10 cellular contexts compared by ENCODE assay signal in the genomic region with DNA sequence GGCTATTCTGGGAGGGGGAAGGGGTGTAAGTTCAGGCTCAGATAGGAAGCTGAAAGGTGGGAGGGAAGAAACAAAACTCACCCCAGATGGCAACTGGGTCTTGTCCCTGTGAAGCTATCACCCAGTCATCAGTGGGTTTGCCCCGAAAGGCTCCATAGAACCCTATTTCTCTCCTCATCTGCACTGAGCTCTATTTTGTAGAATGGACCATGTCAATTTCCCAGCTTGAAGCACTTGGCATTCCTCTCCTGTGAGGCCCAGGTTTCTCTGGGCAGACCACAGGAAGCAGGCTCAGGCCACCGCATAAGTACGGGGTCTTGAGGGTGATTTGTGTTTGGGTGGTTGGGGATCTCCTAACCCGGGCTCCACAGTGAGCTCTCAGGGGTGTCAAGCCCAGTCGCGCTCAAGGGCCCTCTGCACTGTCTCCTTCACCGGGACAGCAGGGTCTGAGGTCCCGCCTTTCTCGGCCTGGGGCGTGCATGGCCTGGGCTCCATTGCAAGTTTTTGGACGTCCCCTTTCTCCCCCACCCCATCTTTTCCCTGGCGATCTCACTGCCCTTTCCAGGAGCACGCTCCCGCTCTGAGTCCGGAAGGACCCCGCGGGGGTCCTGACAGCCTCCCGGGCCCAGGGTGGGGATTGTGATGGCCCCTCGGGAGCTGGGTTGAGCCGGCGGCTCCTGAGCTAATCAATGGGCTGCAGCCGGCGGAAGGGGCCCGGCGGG. TPM values are rescaled to one million over a fixed set of nuclear protein-coding genes. Genes with fewer than 3 reads are reported as not detected.
DNase-seq lines count a peak whose midpoint lies in the region; ATAC-seq and TF ChIP-seq lines count a peak whose summit lies in the region.
"Had no signal": no experiment of that assay in that cellular context is flagged by ENCODE, and none has a peak within 500 bp of the region (broad histone marks: within the 10 kb centered on the region; RNA-seq: fewer than 3 reads in every experiment).

No MANE protein-coding gene starts in this region.

- peaks cover 17% of the 10 kb centered on the region for H3K4me1 ChIP-seq in GM23338 (ENCODE audit: insufficient read depth)
- H3K4me1 ChIP-seq in ascending aorta: peaks cover 9 to 19% of the 10 kb centered on the region in 2 donors
- H3K4me1 ChIP-seq in skeletal muscle tissue (ENCODE audit: control insufficient read depth in 3 of 3, insufficient read depth in 3 of 3, low read length in 3 of 3): peaks cover 23 to 29% (median 25%) of the 10 kb centered on the region in 3 donors

- peak overlapping the region; percentile 72 for H3K4me3 Mint-ChIP-seq in GM23338

- H3K27me3 ChIP-seq in GM23338 (ENCODE audit: insufficient read depth) (peaks cover 77% of the 10 kb centered on the region), ascending aorta (no peaks in the 10 kb centered on the region), skeletal muscle tissue (ENCODE audit: control insufficient read depth in 3 of 3, insufficient read depth in 3 of 3, low read length in 3 of 3) (peaks cover 37 to 58% (median 39%) of the 10 kb centered on the region in 3 donors)

- H3K4me3 ChIP-seq in GM23338 (peak overlapping the region; percentile 83), ascending aorta (peak overlapping the region; percentile 46 to 83), skeletal muscle tissue (ENCODE audit: low read length in 3 of 3) (peak overlapping the region; percentile 35 to 76 (median 41))

- peak overlapping the region; percentile 98 for H2AFZ ChIP-seq in GM23338

- no peaks in the 10 kb centered on the region for H3K9me2 ChIP-seq in GM23338 (ENCODE audit: insufficient read depth)

- peaks cover 27% of the 10 kb centered on the region for H3K4me1 Mint-ChIP-seq in GM23338

- H3K36me3 ChIP-seq in GM23338 (ENCODE audit: insufficient read depth) (no peaks in the 10 kb centered on the region), ascending aorta (no peaks in the 10 kb centered on the region), skeletal muscle tissue (ENCODE audit: control insufficient read depth in 3 of 3, insufficient read depth in 3 of 3, low read length in 3 of 3) (no peaks in the 10 kb centered on the region)

- no peaks in the 10 kb centered on the region for H3K9me3 Mint-ChIP-seq in GM23338

- H3K27ac ChIP-seq in GM23338 (ENCODE audit: low read depth) (no peak overlapping the region), ascending aorta (peak overlapping the region in 1 of 2 donors; percentile 85), skeletal muscle tissue (ENCODE audit: low read depth, low read length) (no peak overlapping the region)

- no peaks in the 10 kb centered on the region for H3K79me2 ChIP-seq in GM23338 (replicated peaks; ENCODE audit: insufficient read depth)

- H3K9ac ChIP-seq in skeletal muscle tissue (ENCODE audit: low read depth in 1 of 3, low read length in 3 of 3): peak overlapping the region in 2 of 3 donors; percentile 62 to 72

- DNase-seq in GM23338 (ENCODE audit: low spot score) (no peak), ascending aorta (ENCODE audit: low spot score in 2 of 2) (no peak), islet precursor cell (peak; percentile 55), activated gamma-delta T cell (lab: John Stamatoyannopoulos, UW) (no peak), pons (ENCODE audit: low spot score) (no peak), DMS53 treated with DMSO at 0.1 percent for 48 hours (lab: John Stamatoyannopoulos, UW; ENCODE audit: unreplicated experiment) (no peak)
- DNase-seq: NCI-H187 treated with DMSO at 0.1 percent for 48 hours had no signal

- H3K27ac Mint-ChIP-seq in GM23338: no peak overlapping the region

- H3K9me3 ChIP-seq in ascending aorta (no peaks in the 10 kb centered on the region), skeletal muscle tissue (ENCODE audit: control insufficient read depth in 3 of 3, low read length in 3 of 3) (no peaks in the 10 kb centered on the region)

- TF ChIP-seq CTCF in GM23338 (conservative IDR thresholded peaks at IDR 0.05; ENCODE audit: low read depth in 2 of 2): no peak
- peak in 1 of 3 experiments; percentile 10 for TF ChIP-seq CTCF in ascending aorta (IDR thresholded peaks at IDR 0.05)

- ATAC-seq in GM23338: peak; percentile 13
- ATAC-seq in GM21423 (IDR thresholded peaks at IDR 0.05; ENCODE audit: unreplicated experiment): no peak

- intact Hi-C loops in ascending aorta (cut with DNase I): loop anchor here (5.0 to 10.0 kb wide), 3 partner anchors 103 to 400 kb away; partner anchors contain the start of gene SFXN5

- peak overlapping the region; percentile 93 for H3K4me2 ChIP-seq in GM23338

- peaks cover 3% of the 10 kb centered on the region; the same call in 1 of the 2 replicates for H3F3A ChIP-seq in GM23338 (replicated peaks; ENCODE audit: low read depth)

- H3K27me3 Mint-ChIP-seq in GM23338 (ENCODE audit: insufficient read depth, low read depth, poor library complexity): peaks cover 57% of the 10 kb centered on the region

- no peaks in the 10 kb centered on the region for H3K36me3 Mint-ChIP-seq in GM23338 (ENCODE audit: low read depth)

- H4K20me1 ChIP-seq in GM23338 (replicated peaks; ENCODE audit: insufficient read depth): no peaks in the 10 kb centered on the region

TF ChIP-seq in GM23338, 12 proteins besides CTCF, POLR2A, EP300 and RAD21:
- TF ChIP-seq EZH2 (IDR thresholded peaks at IDR 0.05; ENCODE audit: low read depth, unreplicated experiment) (peak; percentile 55), CREB1 (CRISPR knock-in tag; IDR thresholded peaks at IDR 0.05; ENCODE audit: low read depth) (no peak)

RNA-seq across cellular contexts. Expression of gene NOTO, which starts 27.3 kb away (rescaled TPM):
- total RNA-seq in GM23338 (2014; rRNA removed; shearing (Covaris generic)): 0.47 and 0.73 TPM in 2 replicates
- 0.06 and 0.12 TPM in 2 replicates for polyA plus RNA-seq in GM23338 (2016; fragmentation: Nextera tagmentation; extraction: Ambion mirVana)
- total RNA-seq in ascending aorta: not detected
- not detected for total RNA-seq in skeletal muscle tissue
- total RNA-seq: esophagus mucosa had no signal

RNA-seq across cellular contexts. Expression of gene SMYD5, which starts 38.9 kb away (rescaled TPM):
- total RNA-seq in GM23338 (2014; rRNA removed; shearing (Covaris generic)): 45.8 and 47.3 TPM in 2 replicates
- 17.9 and 20.5 TPM in 2 replicates for polyA plus RNA-seq in GM23338 (2016; fragmentation: Nextera tagmentation; extraction: Ambion mirVana)
- 10.1 TPM for total RNA-seq in ascending aorta
- 18.8 TPM for total RNA-seq in skeletal muscle tissue

RNA-seq across cellular contexts. Expression of gene PRADC1, which starts 57.9 kb away (rescaled TPM):
- total RNA-seq in GM23338 (2014; rRNA removed; shearing (Covaris generic)): 6.5 and 8.6 TPM in 2 replicates
- 6.8 and 8.3 TPM in 2 replicates for polyA plus RNA-seq in GM23338 (2016; fragmentation: Nextera tagmentation; extraction: Ambion mirVana)
- total RNA-seq in ascending aorta (77.0 TPM), skeletal muscle tissue (17.7 TPM)

RNA-seq across cellular contexts. Expression of gene CCT7, which starts 59.0 kb away (rescaled TPM):
- 516 and 642 TPM in 2 replicates for total RNA-seq in GM23338 (2014; rRNA removed; shearing (Covaris generic))
- 269 and 287 TPM in 2 replicates for polyA plus RNA-seq in GM23338 (2016; fragmentation: Nextera tagmentation; extraction: Ambion mirVana)
- total RNA-seq in ascending aorta (226 TPM), skeletal muscle tissue (205 TPM)
